Comparison of ENCODE assay signal across 29 cellular contexts in genomic region chr16:84989791-84990620, GRCh38. TPM values are rescaled to one million over a fixed set of nuclear protein-coding genes. Genes with fewer than 3 reads are reported as not detected.
DNase-seq lines count a peak whose midpoint lies in the region; ATAC-seq and TF ChIP-seq lines count a peak whose summit lies in the region.
"Had no signal": no experiment of that assay in that cellular context is flagged by ENCODE, and none has a peak within 500 bp of the region (broad histone marks: within the 10 kb centered on the region; RNA-seq: fewer than 3 reads in every experiment).

No MANE protein-coding gene starts in this region.

- H3K4me3 ChIP-seq in HCT116 (replicated peaks in 1 of 2; ENCODE audit: low read depth in 1 of 2, low read length in 2 of 2) (no peak overlapping the region), endodermal cell (ENCODE audit: low read length) (no peak overlapping the region), neuronal stem cell (ENCODE audit: low read length in 2 of 2) (no peak overlapping the region)
- H3K4me3 ChIP-seq: ascending aorta, esophagus squamous epithelium, right atrium auricular region, SJSA1, smooth muscle cell, stomach had no signal

- H3K36me3 Mint-ChIP-seq in endodermal cell (ENCODE audit: low read depth): peaks cover 80% of the 10 kb centered on the region
- H3K36me3 Mint-ChIP-seq in activated T-helper 17 cell treated with anti-CD3 and anti-CD28 coated beads, Interleukin-2, amount 50 U/mL, for 72 hours (ENCODE audit: low read depth): peaks cover 90% of the 10 kb centered on the region

- no peak overlapping the region for H3K23ac ChIP-seq in neuronal stem cell (ENCODE audit: low read depth, low read length, poor library complexity)

- H2BK12ac ChIP-seq in neuronal stem cell (ENCODE audit: low read length): no peak overlapping the region

- no peak overlapping the region for H3K4ac ChIP-seq in neuronal stem cell (ENCODE audit: low read length)

- peak overlapping the region; percentile 5 for H3K27ac Mint-ChIP-seq in endodermal cell
- no peak overlapping the region for H3K27ac Mint-ChIP-seq in activated T-helper 17 cell treated with anti-CD3 and anti-CD28 coated beads, Interleukin-2, amount 50 U/mL, for 72 hours
- H3K27ac Mint-ChIP-seq: activated naive CD8-positive, alpha-beta T cell treated with anti-CD3 and anti-CD28 coated beads for 36 hours; activated T-helper 2 cell treated with anti-CD3 and anti-CD28 coated beads, Interferon-gamma antibody, Interleukin-2, Interleukin-4, amounts not matched to agents 10 μg/mL and 5 μg/mL and 100 μg/mL, durations not matched to agents 14 hours and 24 hours and 36 hours; B cell had no signal

- WGBS in endodermal cell (ENCODE audit: insufficient coverage in 1 of 2, insufficient read length in 1 of 2), 2 experiments: 91 to 92% methylated on average over 24 to 27 of the region's 27 CpGs
- WGBS in neuronal stem cell (ENCODE audit: extremely low coverage in 2 of 2, insufficient read length in 2 of 2, insufficient replicate concordance in 1 of 2), 2 donors: no CpG with 5 or more reads among the region's 27 CpGs

- no peak overlapping the region for H2AK5ac ChIP-seq in neuronal stem cell (ENCODE audit: low read depth, low read length)

- no peak overlapping the region for H3K4me2 ChIP-seq in HCT116 (ENCODE audit: low read length)
- no peak overlapping the region for H3K4me2 ChIP-seq in neuronal stem cell (ENCODE audit: insufficient read depth, low read length, poor library complexity, severe bottlenecking)
- H3K4me2 ChIP-seq: smooth muscle cell had no signal

- H3K4me3 Mint-ChIP-seq in endodermal cell: no peak overlapping the region
- no peak overlapping the region for H3K4me3 Mint-ChIP-seq in activated T-helper 17 cell treated with anti-CD3 and anti-CD28 coated beads, Interleukin-2, amount 50 U/mL, for 72 hours
- H3K4me3 Mint-ChIP-seq: activated naive CD8-positive, alpha-beta T cell treated with anti-CD3 and anti-CD28 coated beads for 36 hours; B cell; CD4-positive, alpha-beta memory T cell; neural crest cell had no signal

- no peak overlapping the region for H2AFZ ChIP-seq in HCT116 (ENCODE audit: low read depth, low read length, poor library complexity, severe bottlenecking)
- no peak overlapping the region for H2AFZ ChIP-seq in neuronal stem cell (ENCODE audit: low read length)

- H2BK15ac ChIP-seq in neuronal stem cell (ENCODE audit: low read length): no peak overlapping the region

- DNase-seq in Caki2 (ENCODE audit: low read depth) (peak; percentile 80), HCT116 (ENCODE audit: low read depth, low spot score) (no peak), endodermal cell (no peak), neuronal stem cell (ENCODE audit: low spot score) (no peak), NCI-H748 treated with DMSO at 0.1 percent for 48 hours (lab: John Stamatoyannopoulos, UW) (no peak)
- DNase-seq: ACHN; activated CD4-positive, alpha-beta T cell treated with anti-CD3 and anti-CD28 coated beads for 48 hours; activated naive CD8-positive, alpha-beta T cell treated with anti-CD3 and anti-CD28 coated beads for 36 hours; CD4-positive, alpha-beta memory T cell; DMS 273 treated with DMSO at 0.1 percent for 48 hours; esophagus squamous epithelium; foreskin melanocyte; HCEC 1CT; MV-4-11; NCI-H1436 treated with DMSO at 0.1 percent for 48 hours; NCI-H82; stimulated activated CD4-positive, alpha-beta T cell treated with anti-CD3 and anti-CD28 coated beads, Interleukin-2, amount 100 ng/mL, for 24 hours; stomach; T1000; WERI-Rb-1 had no signal

- peaks cover 49% of the 10 kb centered on the region for H3K79me2 ChIP-seq in HCT116 (ENCODE audit: insufficient read depth, low read length)

- intact Hi-C loops in HCT116 (cut with micrococcal nuclease): no loop called here

- peaks cover 23 to 27% of the 10 kb centered on the region in 2 experiments for H3K4me1 ChIP-seq in HCT116 (ENCODE audit: control insufficient read depth in 1 of 2, insufficient read depth in 2 of 2, low read length in 2 of 2)
- H3K4me1 ChIP-seq in endodermal cell (ENCODE audit: control insufficient read depth, insufficient read depth, low read length): peaks cover 9% of the 10 kb centered on the region
- no peaks in the 10 kb centered on the region for H3K4me1 ChIP-seq in neuronal stem cell (ENCODE audit: control insufficient read depth in 2 of 2, insufficient read depth in 1 of 2, low read depth in 1 of 2, low read length in 2 of 2)

- H3K27ac ChIP-seq in HCT116 (ENCODE audit: low read depth, low read length) (no peak overlapping the region), endodermal cell (ENCODE audit: low read depth, low read length) (no peak overlapping the region), neuronal stem cell (replicated peaks; ENCODE audit: low read length) (no peak overlapping the region)
- H3K27ac ChIP-seq: ascending aorta, esophagus squamous epithelium, right atrium auricular region, SJSA1, WERI-Rb-1 had no signal

- H3K9me3 ChIP-seq in HCT116 (ENCODE audit: control insufficient read depth in 1 of 2, insufficient read depth in 1 of 2, low read depth in 1 of 2, low read length in 2 of 2): no peaks in the 10 kb centered on the region
- H3K9me3 ChIP-seq in endodermal cell (ENCODE audit: control insufficient read depth, low read length): no peaks in the 10 kb centered on the region
- no peaks in the 10 kb centered on the region for H3K9me3 ChIP-seq in neuronal stem cell (replicated peaks in 1 of 2; ENCODE audit: control insufficient read depth in 2 of 2, insufficient read depth in 1 of 2, low read depth in 1 of 2, low read length in 2 of 2)
- H3K9me3 ChIP-seq: ascending aorta, esophagus squamous epithelium, right atrium auricular region, SJSA1, stomach had no signal

- no peaks in the 10 kb centered on the region for H3K27me3 Mint-ChIP-seq in endodermal cell (ENCODE audit: insufficient read depth)
- H3K27me3 Mint-ChIP-seq in activated T-helper 17 cell treated with anti-CD3 and anti-CD28 coated beads, Interleukin-2, amount 50 U/mL, for 72 hours: no peaks in the 10 kb centered on the region
- H3K27me3 Mint-ChIP-seq: activated naive CD8-positive, alpha-beta T cell treated with anti-CD3 and anti-CD28 coated beads for 36 hours; B cell; CD4-positive, alpha-beta memory T cell had no signal

- RAD21 ChIA-PET in HCT116 (lab: Charles Lee; ENCODE audit: low non-redundant PET in 1 of 2, low total read pairs in 2 of 2, uncharacterized antibody in 2 of 2, unreplicated experiment in 2 of 2): no interaction called here

- H4K91ac ChIP-seq in neuronal stem cell (ENCODE audit: low read depth, low read length, poor library complexity): no peak overlapping the region

- in situ Hi-C loops in Caki2 (cut with HindIII; ENCODE audit: low pct_unique_long_range_greater_than_20kb, low sequenced_read_pairs): no loop called here

- H3K9me2 ChIP-seq in HCT116 (ENCODE audit: insufficient read depth): no peaks in the 10 kb centered on the region

- no peak for TF ChIP-seq RAD21 in HCT116 (IDR thresholded peaks at IDR 0.05; ENCODE audit: low read depth)

- TF ChIP-seq CTCF in HCT116 (IDR thresholded peaks at IDR 0.05 in 2 of 3, conservative IDR thresholded peaks at IDR 0.05 in 1 of 3; ENCODE audit: borderline replicate concordance in 1 of 3, insufficient read depth in 1 of 3, low read depth in 2 of 3, low read length in 2 of 3) (no peak), endodermal cell (conservative IDR thresholded peaks at IDR 0.05) (no peak)

- H3K27me3 ChIP-seq in HCT116 (ENCODE audit: insufficient read depth, low read length) (no peaks in the 10 kb centered on the region), endodermal cell (ENCODE audit: control insufficient read depth, insufficient read depth, low read length, poor library complexity, severe bottlenecking) (no peaks in the 10 kb centered on the region), neuronal stem cell (ENCODE audit: control insufficient read depth in 3 of 3, insufficient read depth in 3 of 3, low read depth in 1 of 3, low read length in 3 of 3) (no peaks in the 10 kb centered on the region)
- H3K27me3 ChIP-seq: ascending aorta, esophagus squamous epithelium, right atrium auricular region, SJSA1, stomach had no signal

- H4K8ac ChIP-seq in neuronal stem cell (ENCODE audit: low read depth, low read length): no peak overlapping the region

- no peak overlapping the region for H2BK5ac ChIP-seq in neuronal stem cell (ENCODE audit: low read length)

- BruUV-seq in HCT116 (replicated peaks; lab: Mats Ljungman, UMichigan): TSS peak; percentile 6

- CTCF ChIA-PET in HCT116 (lab: Charles Lee): no interaction called here

- peaks cover 21% of the 10 kb centered on the region for H3K4me1 Mint-ChIP-seq in endodermal cell
- peaks cover 22% of the 10 kb centered on the region for H3K4me1 Mint-ChIP-seq in activated T-helper 17 cell treated with anti-CD3 and anti-CD28 coated beads, Interleukin-2, amount 50 U/mL, for 72 hours

- H3K36me3 ChIP-seq in HCT116 (ENCODE audit: control insufficient read depth in 1 of 2, insufficient read depth in 2 of 2, low read length in 2 of 2) (peaks cover 28 to 56% of the 10 kb centered on the region in 2 experiments), endodermal cell (ENCODE audit: control insufficient read depth, insufficient read depth, low read length) (peaks cover 80% of the 10 kb centered on the region), neuronal stem cell (replicated peaks in 1 of 2; ENCODE audit: control insufficient read depth in 2 of 2, insufficient read depth in 2 of 2, low read length in 2 of 2) (peaks cover 27 to 86% of the 10 kb centered on the region in 2 donors)

- H4K20me1 ChIP-seq in HCT116 (ENCODE audit: insufficient read depth): no peaks in the 10 kb centered on the region; the same call in 1 of the 2 replicates

- H2BK120ac ChIP-seq in neuronal stem cell (ENCODE audit: low read depth, low read length): no peak overlapping the region

- H3K14ac ChIP-seq in neuronal stem cell (ENCODE audit: low read length): no peak overlapping the region

- no peak for TF ChIP-seq POLR2A in HCT116 (IDR thresholded peaks at IDR 0.05; ENCODE audit: borderline replicate concordance, extremely low read depth, insufficient read depth, insufficient read length)

- no peak overlapping the region for H3K9ac ChIP-seq in HCT116 (ENCODE audit: low read length)
- no peak overlapping the region for H3K9ac ChIP-seq in endodermal cell (ENCODE audit: extremely low read depth, low read length, poor library complexity, severe bottlenecking)
- H3K9ac ChIP-seq in neuronal stem cell (ENCODE audit: low read depth, low read length, poor library complexity): peak overlapping the region; percentile 2

- no peak overlapping the region for H3K18ac ChIP-seq in neuronal stem cell (ENCODE audit: low read length)

- no peaks in the 10 kb centered on the region for H3K9me3 Mint-ChIP-seq in endodermal cell
- no peaks in the 10 kb centered on the region for H3K9me3 Mint-ChIP-seq in activated T-helper 17 cell treated with anti-CD3 and anti-CD28 coated beads, Interleukin-2, amount 50 U/mL, for 72 hours
- H3K9me3 Mint-ChIP-seq: activated naive CD8-positive, alpha-beta T cell treated with anti-CD3 and anti-CD28 coated beads for 36 hours; activated T-helper 2 cell treated with anti-CD3 and anti-CD28 coated beads, Interferon-gamma antibody, Interleukin-2, Interleukin-4, amounts not matched to agents 10 μg/mL and 5 μg/mL and 100 μg/mL, durations not matched to agents 14 hours and 24 hours and 36 hours; neural crest cell had no signal

- POLR2A ChIA-PET in HCT116 (lab: Charles Lee): no interaction called here

- ATAC-seq in HCT116: no peak
- no peak for ATAC-seq in activated T-helper 17 cell treated with anti-CD3 and anti-CD28 coated beads, Interleukin-2, amount 50 U/mL, for 72 hours (replicated peaks)
- ATAC-seq in HG03432 (IDR thresholded peaks at IDR 0.05; ENCODE audit: unreplicated experiment): no peak

- H3K79me1 ChIP-seq in neuronal stem cell (ENCODE audit: low read depth, low read length): peaks cover 3% of the 10 kb centered on the region

RNA-seq across cellular contexts. Expression of gene ZDHHC7, which starts 21.3 kb away (rescaled TPM):
- total RNA-seq in Caki2 (2014; rRNA removed; shearing (Covaris generic); ENCODE audit: low replicate concordance): 90.1 and 107 TPM in 2 replicates
- total RNA-seq in HCT116 (2021; ENCODE audit: unreplicated experiment): 39.9 TPM
- polyA plus RNA-seq in HCT116 (2012): 24.0 and 24.9 TPM in 2 replicates
- total RNA-seq in endodermal cell: 10 to 100 TPM; 58.7 to 61.8 TPM
- polyA plus RNA-seq in endodermal cell (2013, experiment 1 of 2): 35.7 TPM
- polyA plus RNA-seq in endodermal cell (2013, experiment 2 of 2): 35.7 TPM
- 32.5 TPM for polyA plus RNA-seq in neuronal stem cell (2013, experiment 1 of 2)
- polyA plus RNA-seq in neuronal stem cell (2013, experiment 2 of 2): 32.9 TPM
- 10 to 100 TPM; 25.2 to 32.9 TPM for total RNA-seq in activated T-helper 17 cell treated with anti-CD3 and anti-CD28 coated beads, Interleukin-2, amount 50 U/mL, for 72 hours

RNA-seq across cellular contexts. Expression of gene KIAA0513, which starts 37.6 kb away (rescaled TPM):
- total RNA-seq in Caki2 (2014; rRNA removed; shearing (Covaris generic); ENCODE audit: low replicate concordance): 1.0 and 1.7 TPM in 2 replicates
- 6.6 TPM for total RNA-seq in HCT116 (2021; ENCODE audit: unreplicated experiment)
- polyA plus RNA-seq in HCT116 (2012): 4.4 and 4.9 TPM in 2 replicates
- 10 to 100 TPM in 1 of 2 donors, 1 to 10 TPM in 1; 9.2 to 16.0 TPM for total RNA-seq in endodermal cell
- 7.4 TPM for polyA plus RNA-seq in endodermal cell (2013, experiment 1 of 2)
- 6.7 TPM for polyA plus RNA-seq in endodermal cell (2013, experiment 2 of 2)
- 4.4 TPM for polyA plus RNA-seq in neuronal stem cell (2013, experiment 1 of 2)
- polyA plus RNA-seq in neuronal stem cell (2013, experiment 2 of 2): 5.5 TPM
- 1 to 10 TPM; 3.9 to 9.6 TPM for total RNA-seq in activated T-helper 17 cell treated with anti-CD3 and anti-CD28 coated beads, Interleukin-2, amount 50 U/mL, for 72 hours
